ENCODE assay signal across 34 cellular contexts in the genomic region with DNA sequence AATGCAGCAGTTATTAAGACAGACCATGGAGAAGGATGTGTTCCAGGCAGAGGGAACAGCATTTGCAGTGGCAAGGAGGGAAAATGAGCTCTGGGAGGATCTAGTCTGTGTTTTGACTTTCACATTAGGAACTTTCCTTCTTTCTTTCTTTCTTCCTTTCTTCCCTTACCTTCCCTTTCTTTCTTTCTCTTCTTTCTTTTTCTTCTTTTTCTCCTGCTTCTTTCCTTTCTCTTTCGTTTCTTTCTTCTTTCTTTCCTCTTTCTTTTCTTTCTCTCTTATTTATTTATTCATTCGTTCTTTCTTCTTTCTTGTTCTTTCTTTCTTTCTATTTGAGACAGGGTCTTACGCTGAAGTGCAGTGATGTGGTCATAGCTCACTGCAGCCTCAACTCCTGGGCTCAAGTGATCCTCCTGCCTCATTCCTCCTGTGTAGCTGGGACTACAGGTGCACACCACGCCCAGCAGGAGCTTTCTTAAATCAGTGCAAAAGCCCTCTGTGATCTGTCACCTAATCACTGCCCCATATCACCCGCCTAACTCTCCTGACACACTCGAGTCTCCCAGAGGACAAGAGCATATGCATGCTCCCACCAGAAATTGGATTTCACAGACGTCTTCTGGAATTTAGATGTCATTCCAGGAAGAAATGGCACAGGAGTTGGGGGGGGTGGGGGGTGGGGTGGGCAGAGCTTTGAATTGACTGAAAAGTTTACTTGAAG. TPM values are rescaled to one million over a fixed set of nuclear protein-coding genes. Genes with fewer than 3 reads are reported as not detected.
"Had no signal": no experiment of that assay in that cellular context is flagged by ENCODE, and none has a peak within 500 bp of the region (broad histone marks: within the 10 kb centered on the region; RNA-seq: fewer than 3 reads in every experiment).

No MANE protein-coding gene starts in this region.

- H3K9me3 ChIP-seq: ascending aorta, breast epithelium, colonic mucosa, esophagus squamous epithelium had no signal

- H3K27ac Mint-ChIP-seq: activated CD4-positive, alpha-beta memory T cell treated with anti-CD3 and anti-CD28 coated beads, Interleukin-2, amount 10 ng/mL, durations not matched to agents 7 days and 5 days; activated CD4-positive, alpha-beta T cell treated with anti-CD3 and anti-CD28 coated beads for 36 hours; activated CD4-positive, alpha-beta T cell treated with anti-CD3 and anti-CD28 coated beads, Interleukin-2, amount 10 ng/mL, durations not matched to agents 7 days and 5 days; activated naive CD4-positive, alpha-beta T cell treated with anti-CD3 and anti-CD28 coated beads, Interleukin-2, amount 10 ng/mL, durations not matched to agents 7 days and 5 days; activated naive CD4-positive, alpha-beta T cell treated with anti-CD3 and anti-CD28 coated beads, Interleukin-2, amount 50 U/mL, for 72 hours; activated naive CD8-positive, alpha-beta T cell treated with anti-CD3 and anti-CD28 coated beads, Interleukin-2, amount 10 ng/mL, durations not matched to agents 7 days and 5 days; activated T-cell treated with anti-CD3 and anti-CD28 coated beads, Interleukin-2, amount 50 U/mL, for 24 hours; activated T-cell treated with anti-CD3 and anti-CD28 coated beads, Interleukin-2, amount 50 U/mL, for 72 hours; brain had no signal

- H3K36me3 ChIP-seq: ascending aorta, breast epithelium, cardiac muscle cell, colonic mucosa, esophagus squamous epithelium, heart left ventricle had no signal

- H3K9me3 Mint-ChIP-seq: activated CD4-positive, alpha-beta memory T cell treated with anti-CD3 and anti-CD28 coated beads, Interleukin-2, amount 10 ng/mL, durations not matched to agents 7 days and 5 days; activated CD4-positive, alpha-beta T cell treated with anti-CD3 and anti-CD28 coated beads, Interleukin-2, amount 10 ng/mL, durations not matched to agents 7 days and 5 days; activated naive CD4-positive, alpha-beta T cell treated with anti-CD3 and anti-CD28 coated beads, Interleukin-2, amount 10 ng/mL, durations not matched to agents 7 days and 5 days; activated naive CD8-positive, alpha-beta T cell treated with anti-CD3 and anti-CD28 coated beads, Interleukin-2, amount 10 ng/mL, durations not matched to agents 7 days and 5 days; activated T-cell treated with anti-CD3 and anti-CD28 coated beads, Interleukin-2, amount 50 U/mL, for 24 hours; activated T-cell treated with anti-CD3 and anti-CD28 coated beads, Interleukin-2, amount 50 U/mL, for 72 hours had no signal

- H3K4me1 Mint-ChIP-seq: activated CD4-positive, alpha-beta memory T cell treated with anti-CD3 and anti-CD28 coated beads, Interleukin-2, amount 10 ng/mL, durations not matched to agents 7 days and 5 days; activated CD4-positive, alpha-beta T cell treated with anti-CD3 and anti-CD28 coated beads for 36 hours; activated CD4-positive, alpha-beta T cell treated with anti-CD3 and anti-CD28 coated beads, Interleukin-2, amount 10 ng/mL, durations not matched to agents 7 days and 5 days; activated naive CD4-positive, alpha-beta T cell treated with anti-CD3 and anti-CD28 coated beads, Interleukin-2, amount 10 ng/mL, durations not matched to agents 7 days and 5 days; activated naive CD8-positive, alpha-beta T cell treated with anti-CD3 and anti-CD28 coated beads, Interleukin-2, amount 10 ng/mL, durations not matched to agents 7 days and 5 days; brain had no signal

- H3K4me3 Mint-ChIP-seq: activated CD4-positive, alpha-beta memory T cell treated with anti-CD3 and anti-CD28 coated beads, Interleukin-2, amount 10 ng/mL, durations not matched to agents 7 days and 5 days; activated CD4-positive, alpha-beta T cell treated with anti-CD3 and anti-CD28 coated beads for 36 hours; activated CD4-positive, alpha-beta T cell treated with anti-CD3 and anti-CD28 coated beads, Interleukin-2, amount 10 ng/mL, durations not matched to agents 7 days and 5 days; activated naive CD4-positive, alpha-beta T cell treated with anti-CD3 and anti-CD28 coated beads, Interleukin-2, amount 10 ng/mL, durations not matched to agents 7 days and 5 days; activated naive CD8-positive, alpha-beta T cell treated with anti-CD3 and anti-CD28 coated beads, Interleukin-2, amount 10 ng/mL, durations not matched to agents 7 days and 5 days; activated T-cell treated with anti-CD3 and anti-CD28 coated beads, Interleukin-2, amount 50 U/mL, for 24 hours; activated T-cell treated with anti-CD3 and anti-CD28 coated beads, Interleukin-2, amount 50 U/mL, for 72 hours; brain had no signal

- ATAC-seq: activated CD4-positive, alpha-beta T cell treated with anti-CD3 and anti-CD28 coated beads for 36 hours; activated naive CD4-positive, alpha-beta T cell treated with anti-CD3 and anti-CD28 coated beads, Interleukin-2, amount 50 U/mL, for 72 hours; activated T-cell treated with anti-CD3 and anti-CD28 coated beads, Interleukin-2, amount 50 U/mL, for 72 hours; heart left ventricle had no signal

- H3K4me3 ChIP-seq: ascending aorta, breast epithelium, cardiac muscle cell, colonic mucosa, esophagus squamous epithelium, heart left ventricle had no signal

- H3K27ac ChIP-seq: ascending aorta, breast epithelium, cardiac muscle cell, colonic mucosa, epithelial cell of prostate, esophagus squamous epithelium, heart left ventricle had no signal

- H3K4me1 ChIP-seq: ascending aorta, breast epithelium, colonic mucosa, esophagus squamous epithelium had no signal

- FAIRE-seq: endometrium, endothelial cell of umbilical vein, frontal cortex had no signal

- DNase-seq: activated CD4-positive, alpha-beta memory T cell treated with anti-CD3 and anti-CD28 coated beads, Interleukin-2, amount 10 ng/mL, durations not matched to agents 7 days and 5 days; activated CD4-positive, alpha-beta T cell treated with anti-CD3 and anti-CD28 coated beads for 36 hours; activated CD4-positive, alpha-beta T cell treated with anti-CD3 and anti-CD28 coated beads, Interleukin-2, amount 10 ng/mL, durations not matched to agents 7 days and 5 days; activated CD4-positive, alpha-beta T cell treated with anti-CD3 and anti-CD28 coated beads, Interleukin-2, amount 50 U/mL, for 4 hours; activated CD4-positive, CD25-positive, alpha-beta regulatory T cell; activated CD4-positive, CD25-positive, alpha-beta regulatory T cell treated with anti-CD3 and anti-CD28 coated beads, Interleukin-2, amount 50 U/mL, for 72 hours; activated CD8-positive, alpha-beta memory T cell treated with anti-CD3 and anti-CD28 coated beads, Interleukin-2, amount 50 U/mL, for 48 hours; activated gamma-delta T cell; activated naive CD4-positive, alpha-beta T cell; activated naive CD4-positive, alpha-beta T cell treated with anti-CD3 and anti-CD28 coated beads, Interleukin-2, amount 10 ng/mL, durations not matched to agents 7 days and 5 days; activated naive CD8-positive, alpha-beta T cell treated with anti-CD3 and anti-CD28 coated beads, Interleukin-2, amount 10 ng/mL, durations not matched to agents 7 days and 5 days; activated T-cell treated with anti-CD3 and anti-CD28 coated beads for 4 hours; activated T-cell treated with anti-CD3 and anti-CD28 coated beads, Interleukin-2, amount 50 U/mL, for 24 hours; activated T-cell treated with anti-CD3 and anti-CD28 coated beads, Interleukin-2, amount 50 U/mL, for 72 hours; central memory CD4-positive, alpha-beta T cell; cerebellar nuclear complex; colonic mucosa; effector CD8-positive, alpha-beta T cell; esophagus squamous epithelium; foreskin fibroblast; glutamatergic neuron; heart left ventricle; T-helper 2 cell had no signal

- H3K36me3 Mint-ChIP-seq: activated naive CD4-positive, alpha-beta T cell treated with anti-CD3 and anti-CD28 coated beads, Interleukin-2, amount 10 ng/mL, durations not matched to agents 7 days and 5 days; activated naive CD4-positive, alpha-beta T cell treated with anti-CD3 and anti-CD28 coated beads, Interleukin-2, amount 50 U/mL, for 72 hours; activated naive CD8-positive, alpha-beta T cell treated with anti-CD3 and anti-CD28 coated beads, Interleukin-2, amount 10 ng/mL, durations not matched to agents 7 days and 5 days; brain had no signal

- H3K27me3 ChIP-seq: ascending aorta, cardiac muscle cell, colonic mucosa, heart left ventricle had no signal

RNA-seq across cellular contexts. Expression of gene SPATA4, which starts 15.4 kb away (rescaled TPM):
- total RNA-seq: activated CD4-positive, alpha-beta memory T cell treated with anti-CD3 and anti-CD28 coated beads, Interleukin-2, amount 10 ng/mL, durations not matched to agents 7 days and 5 days; activated CD4-positive, alpha-beta T cell treated with anti-CD3 and anti-CD28 coated beads for 36 hours; activated CD4-positive, alpha-beta T cell treated with anti-CD3 and anti-CD28 coated beads, Interleukin-2, amount 10 ng/mL, durations not matched to agents 7 days and 5 days; activated naive CD8-positive, alpha-beta T cell treated with anti-CD3 and anti-CD28 coated beads, Interleukin-2, amount 10 ng/mL, durations not matched to agents 7 days and 5 days; activated T-cell treated with anti-CD3 and anti-CD28 coated beads, Interleukin-2, amount 50 U/mL, for 72 hours; ascending aorta; colonic mucosa; dermis microvascular lymphatic vessel endothelial cell; endothelial cell of umbilical vein; esophagus squamous epithelium; T-helper 1 cell treated with Interleukin-12 subunit alpha and Interleukin-12 subunit beta and Interleukin-4 antibody, amounts not matched to agents 30 ng/mL and 1 ng/mL, for 36 hours had no signal
- polyA plus RNA-seq: endothelial cell of umbilical vein had no signal

RNA-seq across cellular contexts. Expression of gene ASB5, which starts 58.3 kb away (rescaled TPM):
- total RNA-seq: activated CD4-positive, alpha-beta memory T cell treated with anti-CD3 and anti-CD28 coated beads, Interleukin-2, amount 10 ng/mL, durations not matched to agents 7 days and 5 days; activated CD4-positive, alpha-beta T cell treated with anti-CD3 and anti-CD28 coated beads for 36 hours; activated CD4-positive, alpha-beta T cell treated with anti-CD3 and anti-CD28 coated beads, Interleukin-2, amount 10 ng/mL, durations not matched to agents 7 days and 5 days; activated naive CD4-positive, alpha-beta T cell treated with anti-CD3 and anti-CD28 coated beads, Interleukin-2, amount 50 U/mL, for 72 hours; activated naive CD8-positive, alpha-beta T cell treated with anti-CD3 and anti-CD28 coated beads, Interleukin-2, amount 10 ng/mL, durations not matched to agents 7 days and 5 days; activated T-cell treated with anti-CD3 and anti-CD28 coated beads, Interleukin-2, amount 50 U/mL, for 72 hours; ascending aorta; breast epithelium; cardiac muscle cell; dermis microvascular lymphatic vessel endothelial cell; endothelial cell of umbilical vein; T-helper 1 cell treated with Interleukin-12 subunit alpha and Interleukin-12 subunit beta and Interleukin-4 antibody, amounts not matched to agents 30 ng/mL and 1 ng/mL, for 36 hours had no signal
- polyA plus RNA-seq: endothelial cell of umbilical vein had no signal
